ENCODE assay signal across 23 cellular contexts in genomic region chr4:14772388-14772787, GRCh38.
A peak's percentile ranks its signal among the peaks of the same experiment; 100 is the strongest.
DNase-seq lines count a peak whose midpoint lies in the region; ATAC-seq, FAIRE-seq and TF ChIP-seq lines count a peak whose summit lies in the region.
"Had no signal": no experiment of that assay in that cellular context is flagged by ENCODE, and none has a peak within 500 bp of the region (broad histone marks: within the 10 kb centered on the region; RNA-seq: fewer than 3 reads in every experiment).

No MANE protein-coding gene starts in this region.

- H3K27me3 ChIP-seq in breast epithelium, result no peaks in the 10 kb centered on the region

- no peaks in the 10 kb centered on the region for H3K4me1 ChIP-seq in breast epithelium
- H3K4me1 ChIP-seq: A549, Caco-2, HAP-1 had no signal

- POLR2A ChIA-PET in MCF 10A (lab: Yijun Ruan, JAX), result interaction anchor here (0.6 to 2.1 kb wide), 8 partner anchors 21 to 277 kb away, joined by 3 to 12 read pairs (median 4); partner anchors contain the start of gene CPEB2

- H3K27me3 Mint-ChIP-seq in MCF 10A (ENCODE audit: insufficient read depth, unreplicated experiment), result no peaks in the 10 kb centered on the region

- no peaks in the 10 kb centered on the region for H3K9me3 Mint-ChIP-seq in MCF 10A (ENCODE audit: unreplicated experiment)
- H3K9me3 Mint-ChIP-seq: CD4-positive, alpha-beta T cell had no signal

- BruUV-seq in MCF 10A (replicated peaks; lab: Mats Ljungman, UMichigan), result no TSS peak

- intact Hi-C loops in MCF 10A (cut with micrococcal nuclease) (no loop called here), breast epithelium (cut with DNase I; ENCODE audit: low total_unique reads) (no loop called here)

- peak; percentile 64 for ATAC-seq in HG02852 (IDR thresholded peaks at IDR 0.05; ENCODE audit: unreplicated experiment)
- ATAC-seq: A549, HepG2 had no signal

- H3K4me1 Mint-ChIP-seq in MCF 10A (ENCODE audit: insufficient read depth, unreplicated experiment), result peaks cover 13% of the 10 kb centered on the region

- no peaks in the 10 kb centered on the region for H3K36me3 ChIP-seq in breast epithelium
- H3K36me3 ChIP-seq: HAP-1 had no signal

- no peaks in the 10 kb centered on the region for H3K9me3 ChIP-seq in breast epithelium
- H3K9me3 ChIP-seq: Caco-2, HAP-1 had no signal

- TF ChIP-seq CTCF in MCF 10A (IDR thresholded peaks at IDR 0.05; ENCODE audit: unreplicated experiment) (no peak), breast epithelium (IDR thresholded peaks at IDR 0.05) (no peak), D721Med (IDR thresholded peaks at IDR 0.05; ENCODE audit: insufficient read depth, missing control alignments) (no peak)

- no peak for DNase-seq in MCF 10A (ENCODE audit: unreplicated experiment)
- no peak for DNase-seq in breast epithelium (ENCODE audit: low spot score in 2 of 2)
- DNase-seq in epithelial cell of prostate (ENCODE audit: low read depth, low spot score), result no peak
- no peak for DNase-seq in D721Med (ENCODE audit: insufficient read length, low spot score)
- no peak for DNase-seq in cerebellar cortex (ENCODE audit: low spot score)
- no peak for DNase-seq in NCI-H2171 (lab: John Stamatoyannopoulos, UW)
- DNase-seq: Caco-2; CD4-positive, alpha-beta T cell; DMS153; GDM1; GM23248; KBM-7; NCI-H1417 treated with DMSO at 0.1 percent for 48 hours; NCI-H1930; NCI-H510A; NCI-H748 treated with DMSO at 0.1 percent for 48 hours; Right ventricle myocardium superior; SW 1271 had no signal

- H3K27ac Mint-ChIP-seq in MCF 10A (ENCODE audit: low read depth, unreplicated experiment), result peak overlapping the region; percentile 81
- H3K27ac Mint-ChIP-seq: CD4-positive, alpha-beta T cell had no signal

- no peak overlapping the region for H3K4me3 ChIP-seq in breast epithelium
- H3K4me3 ChIP-seq: A549, GM23248, HAP-1 had no signal

- CTCF ChIA-PET in MCF 10A (lab: Yijun Ruan, JAX), result interaction anchor here (0.6 to 1.4 kb wide), 3 partner anchors 16 to 1118 kb away, joined by 3 to 5 read pairs (median 4); no protein-coding TSS in a partner anchor

- no peak for TF ChIP-seq POLR2A in breast epithelium (IDR thresholded peaks at IDR 0.05)

- FAIRE-seq in D721Med (lab: Jason Lieb, UNC), result no peak
- FAIRE-seq: A549, HepG2, RCC 7860 had no signal

- H3K36me3 Mint-ChIP-seq in MCF 10A (ENCODE audit: insufficient read depth, unreplicated experiment), result no peaks in the 10 kb centered on the region

- H3K27ac ChIP-seq in breast epithelium, result no peak overlapping the region
- H3K27ac ChIP-seq in epithelial cell of prostate, result peak overlapping the region; percentile 69
- H3K27ac ChIP-seq: A549, GM23248 had no signal

- no peak overlapping the region for H3K4me3 Mint-ChIP-seq in MCF 10A (ENCODE audit: unreplicated experiment)
- H3K4me3 Mint-ChIP-seq: CD4-positive, alpha-beta T cell had no signal
